ENCODE assay signal across 1 cellular context in the genomic region with DNA sequence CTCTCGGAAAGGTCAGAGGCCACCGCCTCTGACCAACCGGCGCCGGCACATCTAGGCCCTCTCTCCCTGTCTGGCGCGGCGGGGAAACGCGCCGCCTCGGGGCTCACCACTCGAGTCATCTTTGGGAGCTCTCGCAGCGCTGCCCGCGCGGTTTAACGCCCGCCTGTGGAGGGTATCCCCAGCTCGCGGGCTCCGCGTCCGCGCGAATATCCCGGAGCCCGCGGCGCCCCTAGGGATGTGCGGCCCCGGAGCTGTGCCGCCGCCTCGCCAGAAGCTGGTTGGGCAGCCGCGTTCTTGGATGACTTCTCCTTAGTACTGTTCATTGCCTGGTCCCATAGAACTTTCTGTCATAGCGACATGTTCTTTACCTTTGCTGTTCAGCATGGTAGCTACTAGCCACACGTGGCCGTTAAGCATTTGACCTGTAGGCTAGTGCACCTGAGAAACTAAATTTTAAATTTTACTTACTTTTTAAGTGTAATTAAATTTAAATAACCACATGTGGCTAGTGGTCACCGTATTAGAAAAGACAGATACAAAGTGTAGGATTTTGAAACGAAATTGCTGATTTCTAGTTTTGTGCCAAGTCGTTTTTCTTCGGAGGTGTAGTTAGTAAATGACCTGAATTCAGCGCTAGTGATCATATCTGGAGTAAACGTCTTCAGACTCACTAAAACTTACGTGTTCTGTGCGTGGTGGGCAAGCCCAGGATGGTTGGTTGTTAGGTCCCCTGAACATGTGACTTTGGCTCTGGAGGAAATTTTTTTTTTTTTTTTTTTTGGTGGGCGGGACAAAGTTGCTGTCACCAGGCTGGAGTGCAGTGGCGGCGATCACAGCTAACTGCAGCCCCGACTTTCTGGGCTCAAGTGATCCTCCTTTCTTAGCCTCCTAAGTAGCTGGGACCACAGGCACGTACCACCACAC.
A peak's percentile ranks its signal among the peaks of the same experiment; 100 is the strongest.
TF ChIP-seq lines count a peak whose summit lies in the region.

No MANE protein-coding gene starts in this region.

TF ChIP-seq in HepG2, 621 proteins besides CTCF, POLR2A, EP300 and RAD21 (continued from another document):
- TF ChIP-seq SKI (IDR thresholded peaks at IDR 0.05; ENCODE audit: partially characterized antibody) (no peak), ZNF564 (CRISPR knock-in tag; IDR thresholded peaks at IDR 0.05) (no peak), RELA (CRISPR knock-in tag; IDR thresholded peaks at IDR 0.05) (no peak), AHR (CRISPR knock-in tag; IDR thresholded peaks at IDR 0.05) (no peak), ASH2L (IDR thresholded peaks at IDR 0.05; ENCODE audit: insufficient read length, low read depth, low read length) (peak; percentile 37), NR2F6 (IDR thresholded peaks at IDR 0.05) (no peak), NR2F6 (CRISPR knock-in tag; IDR thresholded peaks at IDR 0.05) (peak; percentile 37; the same call in 1 of the 2 replicates), PAX8 (CRISPR knock-in tag; IDR thresholded peaks at IDR 0.05; ENCODE audit: borderline replicate concordance) (no peak), ZNF850 (CRISPR knock-in tag; conservative IDR thresholded peaks at IDR 0.05) (peak; percentile 64; the same call in 1 of the 2 replicates), SP5 (CRISPR knock-in tag; IDR thresholded peaks at IDR 0.05; ENCODE audit: borderline replicate concordance, low read depth) (0 out of 2 replicates have a peak, but pooled peaks have one; percentile 25), POLR2G (IDR thresholded peaks at IDR 0.05; ENCODE audit: low read depth, low read length) (no peak; the same call in 1 of the 2 replicates), PPARG (CRISPR knock-in tag; conservative IDR thresholded peaks at IDR 0.05) (no peak), PCBP1 (IDR thresholded peaks at IDR 0.05; ENCODE audit: borderline replicate concordance, low read depth, low read length) (no peak)
- TF ChIP-seq, protein P1, sequence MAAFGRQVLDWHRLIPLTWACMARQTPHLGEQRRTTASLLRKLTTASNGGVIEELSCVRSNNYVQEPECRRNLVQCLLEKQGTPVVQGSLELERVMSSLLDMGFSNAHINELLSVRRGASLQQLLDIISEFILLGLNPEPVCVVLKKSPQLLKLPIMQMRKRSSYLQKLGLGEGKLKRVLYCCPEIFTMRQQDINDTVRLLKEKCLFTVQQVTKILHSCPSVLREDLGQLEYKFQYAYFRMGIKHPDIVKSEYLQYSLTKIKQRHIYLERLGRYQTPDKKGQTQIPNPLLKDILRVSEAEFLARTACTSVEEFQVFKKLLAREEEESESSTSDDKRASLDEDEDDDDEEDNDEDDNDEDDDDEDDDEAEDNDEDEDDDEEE (CRISPR knock-in tag; IDR thresholded peaks at IDR 0.05): 0 out of 2 replicates have a peak, but pooled peaks have one; percentile 29
- TF ChIP-seq, protein P2, sequence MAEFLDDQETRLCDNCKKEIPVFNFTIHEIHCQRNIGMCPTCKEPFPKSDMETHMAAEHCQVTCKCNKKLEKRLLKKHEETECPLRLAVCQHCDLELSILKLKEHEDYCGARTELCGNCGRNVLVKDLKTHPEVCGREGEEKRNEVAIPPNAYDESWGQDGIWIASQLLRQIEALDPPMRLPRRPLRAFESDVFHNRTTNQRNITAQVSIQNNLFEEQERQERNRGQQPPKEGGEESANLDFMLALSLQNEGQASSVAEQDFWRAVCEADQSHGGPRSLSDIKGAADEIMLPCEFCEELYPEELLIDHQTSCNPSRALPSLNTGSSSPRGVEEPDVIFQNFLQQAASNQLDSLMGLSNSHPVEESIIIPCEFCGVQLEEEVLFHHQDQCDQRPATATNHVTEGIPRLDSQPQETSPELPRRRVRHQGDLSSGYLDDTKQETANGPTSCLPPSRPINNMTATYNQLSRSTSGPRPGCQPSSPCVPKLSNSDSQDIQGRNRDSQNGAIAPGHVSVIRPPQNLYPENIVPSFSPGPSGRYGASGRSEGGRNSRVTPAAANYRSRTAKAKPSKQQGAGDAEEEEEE (CRISPR knock-in tag; IDR thresholded peaks at IDR 0.05; ENCODE audit: borderline replicate concordance): no peak
- TF ChIP-seq, protein P3, sequence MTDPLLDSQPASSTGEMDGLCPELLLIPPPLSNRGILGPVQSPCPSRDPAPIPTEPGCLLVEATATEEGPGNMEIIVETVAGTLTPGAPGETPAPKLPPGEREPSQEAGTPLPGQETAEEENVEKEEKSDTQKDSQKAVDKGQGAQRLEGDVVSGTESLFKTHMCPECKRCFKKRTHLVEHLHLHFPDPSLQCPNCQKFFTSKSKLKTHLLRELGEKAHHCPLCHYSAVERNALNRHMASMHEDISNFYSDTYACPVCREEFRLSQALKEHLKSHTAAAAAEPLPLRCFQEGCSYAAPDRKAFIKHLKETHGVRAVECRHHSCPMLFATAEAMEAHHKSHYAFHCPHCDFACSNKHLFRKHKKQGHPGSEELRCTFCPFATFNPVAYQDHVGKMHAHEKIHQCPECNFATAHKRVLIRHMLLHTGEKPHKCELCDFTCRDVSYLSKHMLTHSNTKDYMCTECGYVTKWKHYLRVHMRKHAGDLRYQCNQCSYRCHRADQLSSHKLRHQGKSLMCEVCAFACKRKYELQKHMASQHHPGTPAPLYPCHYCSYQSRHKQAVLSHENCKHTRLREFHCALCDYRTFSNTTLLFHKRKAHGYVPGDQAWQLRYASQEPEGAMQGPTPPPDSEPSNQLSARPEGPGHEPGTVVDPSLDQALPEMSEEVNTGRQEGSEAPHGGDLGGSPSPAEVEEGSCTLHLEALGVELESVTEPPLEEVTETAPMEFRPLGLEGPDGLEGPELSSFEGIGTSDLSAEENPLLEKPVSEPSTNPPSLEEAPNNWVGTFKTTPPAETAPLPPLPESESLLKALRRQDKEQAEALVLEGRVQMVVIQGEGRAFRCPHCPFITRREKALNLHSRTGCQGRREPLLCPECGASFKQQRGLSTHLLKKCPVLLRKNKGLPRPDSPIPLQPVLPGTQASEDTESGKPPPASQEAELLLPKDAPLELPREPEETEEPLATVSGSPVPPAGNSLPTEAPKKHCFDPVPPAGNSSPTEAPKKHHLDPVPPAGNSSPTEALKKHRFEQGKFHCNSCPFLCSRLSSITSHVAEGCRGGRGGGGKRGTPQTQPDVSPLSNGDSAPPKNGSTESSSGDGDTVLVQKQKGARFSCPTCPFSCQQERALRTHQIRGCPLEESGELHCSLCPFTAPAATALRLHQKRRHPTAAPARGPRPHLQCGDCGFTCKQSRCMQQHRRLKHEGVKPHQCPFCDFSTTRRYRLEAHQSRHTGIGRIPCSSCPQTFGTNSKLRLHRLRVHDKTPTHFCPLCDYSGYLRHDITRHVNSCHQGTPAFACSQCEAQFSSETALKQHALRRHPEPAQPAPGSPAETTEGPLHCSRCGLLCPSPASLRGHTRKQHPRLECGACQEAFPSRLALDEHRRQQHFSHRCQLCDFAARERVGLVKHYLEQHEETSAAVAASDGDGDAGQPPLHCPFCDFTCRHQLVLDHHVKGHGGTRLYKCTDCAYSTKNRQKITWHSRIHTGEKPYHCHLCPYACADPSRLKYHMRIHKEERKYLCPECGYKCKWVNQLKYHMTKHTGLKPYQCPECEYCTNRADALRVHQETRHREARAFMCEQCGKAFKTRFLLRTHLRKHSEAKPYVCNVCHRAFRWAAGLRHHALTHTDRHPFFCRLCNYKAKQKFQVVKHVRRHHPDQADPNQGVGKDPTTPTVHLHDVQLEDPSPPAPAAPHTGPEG (CRISPR knock-in tag; IDR thresholded peaks at IDR 0.05): peak; percentile 1; the same call in 1 of the 2 replicates
